Comparison of ENCODE assay signal across 24 cellular contexts in genomic region chr1:66400660-66401059, GRCh38.
DNase-seq lines count a peak whose midpoint lies in the region; ATAC-seq and TF ChIP-seq lines count a peak whose summit lies in the region.
"Had no signal": no experiment of that assay in that cellular context is flagged by ENCODE, and none has a peak within 500 bp of the region (broad histone marks: within the 10 kb centered on the region; RNA-seq: fewer than 3 reads in every experiment).

No MANE protein-coding gene starts in this region.

- no peaks in the 10 kb centered on the region for H3K79me1 ChIP-seq in neuronal stem cell (ENCODE audit: low read depth, low read length)

- no peak overlapping the region for H4K8ac ChIP-seq in neuronal stem cell (ENCODE audit: low read depth, low read length)

- H4K91ac ChIP-seq in neuronal stem cell (ENCODE audit: low read depth, low read length, poor library complexity), result no peak overlapping the region

- H3K9me2 ChIP-seq in GM23338 (ENCODE audit: insufficient read depth), result peaks cover 4% of the 10 kb centered on the region; the same call in 1 of the 2 replicates

- H3F3A ChIP-seq in GM23338 (replicated peaks; ENCODE audit: low read depth), result no peaks in the 10 kb centered on the region

- no peaks in the 10 kb centered on the region for H3K27me3 ChIP-seq in GM23338 (ENCODE audit: insufficient read depth)
- H3K27me3 ChIP-seq in neuronal stem cell (ENCODE audit: control insufficient read depth in 3 of 3, insufficient read depth in 3 of 3, low read depth in 1 of 3, low read length in 3 of 3), result no peaks in the 10 kb centered on the region
- H3K27me3 ChIP-seq: transverse colon had no signal

- no peak overlapping the region for H3K9ac ChIP-seq in neuronal stem cell (ENCODE audit: low read depth, low read length, poor library complexity)

- H3K4me2 ChIP-seq in GM23338, result no peak overlapping the region
- H3K4me2 ChIP-seq in neuronal stem cell (ENCODE audit: insufficient read depth, low read length, poor library complexity, severe bottlenecking), result no peak overlapping the region

- H3K79me2 ChIP-seq in GM23338 (replicated peaks; ENCODE audit: insufficient read depth), result no peaks in the 10 kb centered on the region

- no CpG with 5 or more reads among the region's 4 CpGs for WGBS in neuronal stem cell (ENCODE audit: extremely low coverage in 2 of 2, insufficient read length in 2 of 2, insufficient replicate concordance in 1 of 2), 2 donors

- H3K27ac ChIP-seq in GM23338 (ENCODE audit: low read depth), result no peak overlapping the region
- no peak overlapping the region for H3K27ac ChIP-seq in neuronal stem cell (replicated peaks; ENCODE audit: low read length)
- H3K27ac ChIP-seq: epithelial cell of prostate, transverse colon had no signal

- no peak overlapping the region for H3K23ac ChIP-seq in neuronal stem cell (ENCODE audit: low read depth, low read length, poor library complexity)

- peak overlapping the region; percentile 59 for H2AFZ ChIP-seq in GM23338
- H2AFZ ChIP-seq in neuronal stem cell (ENCODE audit: low read length), result peak overlapping the region; percentile 6

- H4K20me1 ChIP-seq in GM23338 (replicated peaks; ENCODE audit: insufficient read depth), result no peaks in the 10 kb centered on the region

- H3K14ac ChIP-seq in neuronal stem cell (ENCODE audit: low read length), result no peak overlapping the region

- no peak overlapping the region for H3K4ac ChIP-seq in neuronal stem cell (ENCODE audit: low read length)

- ATAC-seq in GM23338 (no peak), activated B cell treated with CpG ODN at 0.5 μM for 24 hours (ENCODE audit: low read depth) (no peak), HG02759 (IDR thresholded peaks at IDR 0.05; ENCODE audit: unreplicated experiment) (no peak)
- ATAC-seq: right cardiac atrium had no signal

- H3K18ac ChIP-seq in neuronal stem cell (ENCODE audit: low read length), result no peak overlapping the region

- CTCF ChIA-PET in activated B cell treated with CpG ODN at 0.5 μM for 24 hours (lab: Charles Lee), result interaction anchor here (0.5 to 2.9 kb wide), 5 partner anchors 24 to 147 kb away, joined by 3 to 61 read pairs (median 10); no protein-coding TSS in a partner anchor

- POLR2A ChIA-PET in activated B cell treated with CpG ODN at 0.5 μM for 24 hours (lab: Charles Lee), result interaction anchor here (1.5 to 3.6 kb wide), 10 partner anchors 22 to 147 kb away, joined by 3 to 156 read pairs (median 18); no protein-coding TSS in a partner anchor

- H2AK5ac ChIP-seq in neuronal stem cell (ENCODE audit: low read depth, low read length), result no peak overlapping the region

- H3K4me1 ChIP-seq in GM23338 (ENCODE audit: insufficient read depth), result no peaks in the 10 kb centered on the region
- no peaks in the 10 kb centered on the region for H3K4me1 ChIP-seq in neuronal stem cell (ENCODE audit: control insufficient read depth in 2 of 2, insufficient read depth in 1 of 2, low read depth in 1 of 2, low read length in 2 of 2)

- H3K4me3 Mint-ChIP-seq in activated naive CD4-positive, alpha-beta T cell treated with anti-CD3 and anti-CD28 coated beads, Interleukin-2, amount 50 U/mL, for 24 hours, result no peak overlapping the region
- H3K4me3 Mint-ChIP-seq in GM23338 (no peak overlapping the region), activated B cell treated with CpG ODN at 0.5 μM for 24 hours (peak overlapping the region; percentile 24)
- H3K4me3 Mint-ChIP-seq: activated T-cell treated with anti-CD3 and anti-CD28 coated beads, Interleukin-2, amount 50 U/mL, for 4 hours; brain; neural crest cell had no signal

- DNase-seq in activated naive CD4-positive, alpha-beta T cell (lab: John Stamatoyannopoulos, UW), result no peak
- DNase-seq in GM23338 (ENCODE audit: low spot score) (no peak), activated B cell treated with CpG ODN at 0.5 μM for 24 hours (no peak), neuronal stem cell (ENCODE audit: low spot score) (no peak), NCI-H2081 treated with DMSO at 0.1 percent for 48 hours (lab: John Stamatoyannopoulos, UW) (no peak)
- no peak for DNase-seq in stimulated activated CD4-positive, alpha-beta T cell treated with anti-CD3 and anti-CD28 coated beads, Interleukin-2, amount 100 ng/mL, for 48 hours
- DNase-seq: activated CD4-positive, alpha-beta T cell treated with anti-CD3 and anti-CD28 coated beads, Interleukin-2, amount 50 U/mL, for 48 hours; activated T-cell treated with anti-CD3 and anti-CD28 coated beads, Interleukin-2, amount 50 U/mL, for 4 hours; DMS153; glutamatergic neuron; kidney; MM.1S; NCI-H1417; NCI-H510A treated with DMSO at 0.1 percent for 48 hours; right cardiac atrium; RPMI8226; stimulated activated CD4-positive, alpha-beta T cell treated with anti-CD3 and anti-CD28 coated beads, Interleukin-4, amount 100 ng/mL, for 4 hours; transverse colon had no signal

- intact Hi-C loops in activated B cell treated with CpG ODN at 0.5 μM for 24 hours (cut with micrococcal nuclease), result no loop called here

- no peaks in the 10 kb centered on the region for H3K9me3 Mint-ChIP-seq in activated naive CD4-positive, alpha-beta T cell treated with anti-CD3 and anti-CD28 coated beads, Interleukin-2, amount 50 U/mL, for 24 hours
- no peaks in the 10 kb centered on the region for H3K9me3 Mint-ChIP-seq in GM23338
- no peaks in the 10 kb centered on the region for H3K9me3 Mint-ChIP-seq in activated B cell treated with CpG ODN at 0.5 μM for 24 hours
- H3K9me3 Mint-ChIP-seq: activated T-cell treated with anti-CD3 and anti-CD28 coated beads, Interleukin-2, amount 50 U/mL, for 4 hours; CD4-positive, CD25-positive, alpha-beta regulatory T cell; neural crest cell had no signal

- no peaks in the 10 kb centered on the region for H3K36me3 ChIP-seq in GM23338 (ENCODE audit: insufficient read depth)
- H3K36me3 ChIP-seq in neuronal stem cell (replicated peaks in 1 of 2; ENCODE audit: control insufficient read depth in 2 of 2, insufficient read depth in 2 of 2, low read length in 2 of 2), result no peaks in the 10 kb centered on the region
- H3K36me3 ChIP-seq: transverse colon had no signal

- no peak overlapping the region for H2BK5ac ChIP-seq in neuronal stem cell (ENCODE audit: low read length)

- no peak overlapping the region for H2BK120ac ChIP-seq in neuronal stem cell (ENCODE audit: low read depth, low read length)

- peaks cover 28% of the 10 kb centered on the region for H3K4me1 Mint-ChIP-seq in activated naive CD4-positive, alpha-beta T cell treated with anti-CD3 and anti-CD28 coated beads, Interleukin-2, amount 50 U/mL, for 24 hours
- H3K4me1 Mint-ChIP-seq in GM23338, result no peaks in the 10 kb centered on the region; the same call in 2 of the 3 replicates
- H3K4me1 Mint-ChIP-seq in activated B cell treated with CpG ODN at 0.5 μM for 24 hours, result peaks cover 82% of the 10 kb centered on the region

- no peak overlapping the region for H2BK15ac ChIP-seq in neuronal stem cell (ENCODE audit: low read length)

- no peaks in the 10 kb centered on the region for H3K27me3 Mint-ChIP-seq in activated naive CD4-positive, alpha-beta T cell treated with anti-CD3 and anti-CD28 coated beads, Interleukin-2, amount 50 U/mL, for 24 hours
- peaks cover 4% of the 10 kb centered on the region for H3K27me3 Mint-ChIP-seq in GM23338 (ENCODE audit: insufficient read depth, low read depth, poor library complexity)
- no peaks in the 10 kb centered on the region for H3K27me3 Mint-ChIP-seq in activated B cell treated with CpG ODN at 0.5 μM for 24 hours
- H3K27me3 Mint-ChIP-seq: brain; CD4-positive, CD25-positive, alpha-beta regulatory T cell had no signal

- H3K36me3 Mint-ChIP-seq in activated naive CD4-positive, alpha-beta T cell treated with anti-CD3 and anti-CD28 coated beads, Interleukin-2, amount 50 U/mL, for 24 hours, result no peaks in the 10 kb centered on the region
- H3K36me3 Mint-ChIP-seq in GM23338 (ENCODE audit: low read depth) (no peaks in the 10 kb centered on the region), activated B cell treated with CpG ODN at 0.5 μM for 24 hours (ENCODE audit: low read depth) (no peaks in the 10 kb centered on the region)
- H3K36me3 Mint-ChIP-seq: brain; CD4-positive, CD25-positive, alpha-beta regulatory T cell had no signal

- H3K27ac Mint-ChIP-seq in activated naive CD4-positive, alpha-beta T cell treated with anti-CD3 and anti-CD28 coated beads, Interleukin-2, amount 50 U/mL, for 24 hours, result peak overlapping the region; percentile 56
- H3K27ac Mint-ChIP-seq in GM23338, result no peak overlapping the region
- H3K27ac Mint-ChIP-seq in activated B cell treated with CpG ODN at 0.5 μM for 24 hours, result peak overlapping the region; percentile 90

- TF ChIP-seq CTCF in GM23338 (conservative IDR thresholded peaks at IDR 0.05; ENCODE audit: low read depth in 2 of 2) (no peak), activated B cell treated with CpG ODN at 0.5 μM for 24 hours (IDR thresholded peaks at IDR 0.05) (no peak)

- H3K4me3 ChIP-seq in GM23338 (no peak overlapping the region), neuronal stem cell (ENCODE audit: low read length in 2 of 2) (no peak overlapping the region)
- H3K4me3 ChIP-seq: transverse colon had no signal

- no peaks in the 10 kb centered on the region for H3K9me3 ChIP-seq in neuronal stem cell (replicated peaks in 1 of 2; ENCODE audit: control insufficient read depth in 2 of 2, insufficient read depth in 1 of 2, low read depth in 1 of 2, low read length in 2 of 2)
- H3K9me3 ChIP-seq: transverse colon had no signal

- H2BK12ac ChIP-seq in neuronal stem cell (ENCODE audit: low read length), result no peak overlapping the region

TF ChIP-seq in GM23338, 12 proteins besides CTCF, POLR2A, EP300 and RAD21 (continues in another document):
- TF ChIP-seq ZNF114 (CRISPR knock-in tag; IDR thresholded peaks at IDR 0.05) (no peak), POLR2AphosphoS5 (IDR thresholded peaks at IDR 0.05; ENCODE audit: low read depth) (no peak)
- TF ChIP-seq, protein P1, sequence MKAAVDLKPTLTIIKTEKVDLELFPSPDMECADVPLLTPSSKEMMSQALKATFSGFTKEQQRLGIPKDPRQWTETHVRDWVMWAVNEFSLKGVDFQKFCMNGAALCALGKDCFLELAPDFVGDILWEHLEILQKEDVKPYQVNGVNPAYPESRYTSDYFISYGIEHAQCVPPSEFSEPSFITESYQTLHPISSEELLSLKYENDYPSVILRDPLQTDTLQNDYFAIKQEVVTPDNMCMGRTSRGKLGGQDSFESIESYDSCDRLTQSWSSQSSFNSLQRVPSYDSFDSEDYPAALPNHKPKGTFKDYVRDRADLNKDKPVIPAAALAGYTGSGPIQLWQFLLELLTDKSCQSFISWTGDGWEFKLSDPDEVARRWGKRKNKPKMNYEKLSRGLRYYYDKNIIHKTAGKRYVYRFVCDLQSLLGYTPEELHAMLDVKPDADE (IDR thresholded peaks at IDR 0.05), result no peak
